Comparison of ENCODE assay signal across 18 cellular contexts in genomic region chr6:21560249-21560648, GRCh38. TPM values are rescaled to one million over a fixed set of nuclear protein-coding genes. Genes with fewer than 3 reads are reported as not detected.
A peak's percentile ranks its signal among the peaks of the same experiment; 100 is the strongest.
DNase-seq lines count a peak whose midpoint lies in the region; ATAC-seq, FAIRE-seq and TF ChIP-seq lines count a peak whose summit lies in the region.
"Had no signal": no experiment of that assay in that cellular context is flagged by ENCODE, and none has a peak within 500 bp of the region (broad histone marks: within the 10 kb centered on the region; RNA-seq: fewer than 3 reads in every experiment).

No MANE protein-coding gene starts in this region.

- RAD21 ChIA-PET in GM12878 (lab: Charles Lee; ENCODE audit: unreplicated experiment), result no interaction called here

- CTCF ChIA-PET in GM12878 (lab: Yijun Ruan, JAX), result interaction anchor here (0.6 kb wide), 1 partner anchor 408 kb away, joined by 3 read pairs; no protein-coding TSS in a partner anchor

- TF ChIP-seq EP300 in GM12878 (IDR thresholded peaks at IDR 0.05; ENCODE audit: borderline replicate concordance in 1 of 2, control insufficient read depth in 1 of 2, low read depth in 2 of 2, low read length in 2 of 2), result no peak

- in situ Hi-C loops in GM12878 (cut with MboI), result no loop called here

- H3K9ac ChIP-seq in GM12878 (ENCODE audit: control insufficient read depth, insufficient read depth, low read length), result no peak overlapping the region
- H3K9ac ChIP-seq: GM23248 had no signal

- H3K27ac ChIP-seq in 22Rv1 (peak overlapping the region; percentile 72), GM12878 (ENCODE audit: control insufficient read depth, insufficient read depth) (no peak overlapping the region)
- H3K27ac ChIP-seq: GM23248, HL-60 had no signal

- DNase-seq in NCI-H69 (lab: John Stamatoyannopoulos, UW) (peak; percentile 39), GM12878 (ENCODE audit: low read depth, low spot score) (no peak), Right ventricle myocardium inferior (ENCODE audit: missing footprints) (no peak), foreskin melanocyte (no peak), 8988T (no peak)
- DNase-seq: BE2C; C1 segment of cervical spinal cord; CD4-positive, CD25-positive, alpha-beta regulatory T cell; CD8-positive, alpha-beta memory T cell; GM23248; HCEC 1CT; IMR-90 had no signal

- no peaks in the 10 kb centered on the region for H3K79me2 ChIP-seq in GM12878 (ENCODE audit: control insufficient read depth, insufficient read depth, low read length)

- TF ChIP-seq RAD21 in GM12878 (IDR thresholded peaks at IDR 0.05; ENCODE audit: insufficient read depth, low read depth, low read length), result no peak

- FAIRE-seq in GM12878 (lab: Jason Lieb, UNC), result no peak
- FAIRE-seq: G401.6, GM19239, K562 had no signal

- ATAC-seq in GM18867 (IDR thresholded peaks at IDR 0.05; ENCODE audit: unreplicated experiment) (peak; percentile 68), GM12878 (peak; percentile 51; the same call in 2 of the 3 replicates), Right ventricle myocardium inferior (no peak)
- ATAC-seq: K562 had no signal

- H3K27me3 ChIP-seq in GM12878 (replicated peaks in 1 of 2; ENCODE audit: control insufficient read depth in 2 of 2, insufficient read depth in 2 of 2, low read length in 1 of 2), result no peaks in the 10 kb centered on the region
- H3K27me3 ChIP-seq: BE2C had no signal

- H4K20me1 ChIP-seq in GM12878 (ENCODE audit: control insufficient read depth, insufficient read depth), result no peaks in the 10 kb centered on the region

- SMC1A ChIA-PET in GM12878 (lab: Charles Lee; ENCODE audit: uncharacterized antibody, unreplicated experiment), result no interaction called here

- TF ChIP-seq CTCF in 22Rv1 (IDR thresholded peaks at IDR 0.05), result no peak
- TF ChIP-seq CTCF in GM12878 (IDR thresholded peaks at IDR 0.05 in 2 of 3, conservative IDR thresholded peaks at IDR 0.05 in 1 of 3; ENCODE audit: control insufficient read depth in 2 of 3, extremely low read depth in 1 of 3, insufficient read depth in 1 of 3, low read depth in 3 of 3, low read length in 3 of 3), result no peak

- no peak for TF ChIP-seq POLR2A in GM12878 (IDR thresholded peaks at IDR 0.05; ENCODE audit: low read depth, low read length)

- no peak overlapping the region for H3K4me3 ChIP-seq in GM12878
- H3K4me3 ChIP-seq: GM23248, K562 had no signal

- 47% methylated on average over 2 of the region's 2 CpGs for WGBS in GM12878 (ENCODE audit: insufficient coverage, insufficient replicate concordance, low lambda C conversion rate, missing lambda C conversion rate)

- H3K9me3 ChIP-seq in GM12878 (replicated peaks; ENCODE audit: control insufficient read depth, insufficient read depth, low read length), result no peaks in the 10 kb centered on the region
- H3K9me3 ChIP-seq: BE2C had no signal

- H3K4me1 ChIP-seq in GM12878 (ENCODE audit: control insufficient read depth, insufficient read depth, low read length), result no peaks in the 10 kb centered on the region
- H3K4me1 ChIP-seq: BE2C had no signal

- intact Hi-C loops in GM12878 (cut with micrococcal nuclease; ENCODE audit: unreplicated experiment) (no loop called here), Right ventricle myocardium inferior (cut with DNase I) (no loop called here)

- POLR2A ChIA-PET in GM12878 (lab: Charles Lee), result no interaction called here

- no peak overlapping the region for H2AFZ ChIP-seq in GM12878 (ENCODE audit: control insufficient read depth, low read depth, low read length)
- H2AFZ ChIP-seq: GM23248 had no signal

- no peaks in the 10 kb centered on the region for H3K36me3 ChIP-seq in GM12878 (ENCODE audit: control insufficient read depth in 2 of 2, insufficient read depth in 2 of 2, low read length in 1 of 2)
- H3K36me3 ChIP-seq: BE2C had no signal

- H3K4me2 ChIP-seq in GM12878 (ENCODE audit: control insufficient read depth, insufficient read depth), result no peak overlapping the region

- BruUV-seq in GM12878 (replicated peaks; lab: Mats Ljungman, UMichigan), result no TSS peak

TF ChIP-seq in GM12878, 131 proteins besides CTCF, POLR2A, EP300 and RAD21 (continues in another document):
- TF ChIP-seq ATF2 (IDR thresholded peaks at IDR 0.05; ENCODE audit: low read length), result no peak
- TF ChIP-seq ZBTB11 (CRISPR knock-in tag; IDR thresholded peaks at IDR 0.05), result no peak
- TF ChIP-seq NR2F1 (conservative IDR thresholded peaks at IDR 0.05), result no peak
- TF ChIP-seq ZNF384 (IDR thresholded peaks at IDR 0.05; ENCODE audit: borderline replicate concordance, low read depth, low read length), result no peak
- no peak for TF ChIP-seq IRF3 (IDR thresholded peaks at IDR 0.05)
- no peak for TF ChIP-seq NR2C2 (IDR thresholded peaks at IDR 0.05; ENCODE audit: borderline replicate concordance, control insufficient read depth, insufficient read length, low read depth)
- TF ChIP-seq RCOR1 (conservative IDR thresholded peaks at IDR 0.05; ENCODE audit: low read depth, low read length), result no peak
- no peak for TF ChIP-seq DPF2 (IDR thresholded peaks at IDR 0.05)

RNA-seq across cellular contexts. Expression of gene SOX4, which starts 33.3 kb away (rescaled TPM):
- 29.1 and 31.1 TPM in 2 replicates for total RNA-seq in GM12878 (2013; cell fraction: nucleolus; rRNA removed)
- total RNA-seq in GM12878 (2014; rRNA removed), result 22.8 and 24.2 TPM in 2 replicates
- total RNA-seq in GM12878 (2014; rRNA removed; fragmentation: Illumina TruSeq; extraction: Trizol), result 20.9 and 22.0 TPM in 2 replicates
- total RNA-seq in GM12878 (2021), result 49.4 and 49.9 TPM in 2 replicates
- polyA plus RNA-seq in GM12878 (2011; ENCODE audit: low read depth), result 6.2 TPM
- polyA plus RNA-seq in GM12878 (2011; rRNA removed), result 16.8 and 16.9 TPM in 2 replicates
- polyA plus RNA-seq in GM12878 (2011; cell fraction: cytosol; rRNA removed), result 6.8 and 9.5 TPM in 2 replicates
- 13.9 and 18.1 TPM in 2 replicates for polyA plus RNA-seq in GM12878 (2011; cell fraction: nucleus; rRNA removed)
- 14.1 and 20.0 TPM in 2 replicates for polyA plus RNA-seq in GM12878 (2012)
- 19.8 and 23.7 TPM in 2 replicates for polyA plus RNA-seq in GM12878 (2014; fragmentation: Illumina TruSeq; extraction: Trizol)
- 100 to 1,000 TPM in 1 of 2 experiments, 10 to 100 TPM in 1; 46.3 to 119 TPM for polyA plus RNA-seq in GM12878 (2014; fragmentation: Nextera tagmentation; extraction: Ambion mirVana)
- polyA plus RNA-seq in GM12878 (2014; rRNA removed), result 19.6 and 19.7 TPM in 2 replicates
- 10 to 100 TPM; 30.2 to 32.3 TPM for polyA plus RNA-seq in GM12878 (2016; fragmentation: Nextera tagmentation; extraction: Ambion mirVana)
- 11.8 and 15.6 TPM in 2 replicates for polyA minus RNA-seq in GM12878 (2011; rRNA and poly(A)+ RNA removed)
- polyA minus RNA-seq in GM12878 (2011; cell fraction: cytosol; rRNA and poly(A)+ RNA removed), result 10.8 TPM in 2 replicates
- polyA minus RNA-seq in GM12878 (2011; cell fraction: nucleus; rRNA and poly(A)+ RNA removed), result 12.8 and 22.2 TPM in 2 replicates
- 7.8 TPM for total RNA-seq in Right ventricle myocardium inferior
